Comparison of ENCODE assay signal across 1 cellular context in genomic region chr2:42607101-42607637, GRCh38.
A peak's percentile ranks its signal among the peaks of the same experiment; 100 is the strongest.
TF ChIP-seq lines count a peak whose summit lies in the region.

No MANE protein-coding gene starts in this region.

TF ChIP-seq in HepG2, 621 proteins besides CTCF, POLR2A, EP300 and RAD21 (continued from another document):
- TF ChIP-seq, protein P1, sequence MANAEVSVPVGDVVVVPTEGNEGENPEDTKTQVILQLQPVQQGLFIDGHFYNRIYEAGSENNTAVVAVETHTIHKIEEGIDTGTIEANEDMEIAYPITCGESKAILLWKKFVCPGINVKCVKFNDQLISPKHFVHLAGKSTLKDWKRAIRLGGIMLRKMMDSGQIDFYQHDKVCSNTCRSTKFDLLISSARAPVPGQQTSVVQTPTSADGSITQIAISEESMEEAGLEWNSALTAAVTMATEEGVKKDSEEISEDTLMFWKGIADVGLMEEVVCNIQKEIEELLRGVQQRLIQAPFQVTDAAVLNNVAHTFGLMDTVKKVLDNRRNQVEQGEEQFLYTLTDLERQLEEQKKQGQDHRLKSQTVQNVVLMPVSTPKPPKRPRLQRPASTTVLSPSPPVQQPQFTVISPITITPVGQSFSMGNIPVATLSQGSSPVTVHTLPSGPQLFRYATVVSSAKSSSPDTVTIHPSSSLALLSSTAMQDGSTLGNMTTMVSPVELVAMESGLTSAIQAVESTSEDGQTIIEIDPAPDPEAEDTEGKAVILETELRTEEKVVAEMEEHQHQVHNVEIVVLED (CRISPR knock-in tag; IDR thresholded peaks at IDR 0.05; ENCODE audit: borderline replicate concordance): no peak
- TF ChIP-seq ZNF709 (CRISPR knock-in tag; IDR thresholded peaks at IDR 0.05) (no peak), IRF2 (CRISPR knock-in tag; IDR thresholded peaks at IDR 0.05) (no peak), ZNF768 (CRISPR knock-in tag; IDR thresholded peaks at IDR 0.05) (no peak), TGIF2 (CRISPR knock-in tag; IDR thresholded peaks at IDR 0.05) (no peak), PRMT3 (CRISPR knock-in tag; IDR thresholded peaks at IDR 0.05; ENCODE audit: borderline replicate concordance, low read depth) (no peak), XBP1 (CRISPR knock-in tag; IDR thresholded peaks at IDR 0.05) (no peak), ZNF703 (CRISPR knock-in tag; IDR thresholded peaks at IDR 0.05; ENCODE audit: borderline replicate concordance) (no peak), ZFP36 (IDR thresholded peaks at IDR 0.05; ENCODE audit: borderline replicate concordance, low read depth, low read length, partially characterized antibody) (no peak), NONO (IDR thresholded peaks at IDR 0.05) (no peak), NONO (CRISPR knock-in tag; conservative IDR thresholded peaks at IDR 0.05) (no peak), ZBTB26 (CRISPR knock-in tag; IDR thresholded peaks at IDR 0.05; ENCODE audit: borderline replicate concordance) (no peak), KDM5B (CRISPR knock-in tag; IDR thresholded peaks at IDR 0.05; ENCODE audit: borderline replicate concordance) (no peak), RFX1 (IDR thresholded peaks at IDR 0.05) (no peak), GATA4 (IDR thresholded peaks at IDR 0.05; ENCODE audit: borderline replicate concordance, low read depth) (no peak), FOXK1 (CRISPR knock-in tag; IDR thresholded peaks at IDR 0.05; ENCODE audit: borderline replicate concordance, low read depth) (no peak), NR2F1 (CRISPR knock-in tag; IDR thresholded peaks at IDR 0.05) (no peak), ZBTB38 (CRISPR knock-in tag; IDR thresholded peaks at IDR 0.05) (peak; percentile 22; the same call in 1 of the 2 replicates), ZNF136 (CRISPR knock-in tag; IDR thresholded peaks at IDR 0.05; ENCODE audit: low read depth) (no peak), KAT8 (CRISPR knock-in tag; IDR thresholded peaks at IDR 0.05) (no peak), SOX6 (IDR thresholded peaks at IDR 0.05) (no peak), SOX6 (CRISPR knock-in tag; IDR thresholded peaks at IDR 0.05) (peak; percentile 39), ZNF839 (CRISPR knock-in tag; IDR thresholded peaks at IDR 0.05; ENCODE audit: borderline replicate concordance) (no peak), HNF1B (CRISPR knock-in tag; IDR thresholded peaks at IDR 0.05) (no peak), NFYC (CRISPR knock-in tag; IDR thresholded peaks at IDR 0.05) (no peak), ZNF10 (CRISPR knock-in tag; IDR thresholded peaks at IDR 0.05; ENCODE audit: borderline replicate concordance, low read depth) (no peak), SOX13 (IDR thresholded peaks at IDR 0.05) (no peak), SOX13 (CRISPR knock-in tag; conservative IDR thresholded peaks at IDR 0.05 in 1 of 2, IDR thresholded peaks at IDR 0.05 in 1 of 2) (peak in 1 of 2 experiments; percentile 38; a peak in 1 of 4 replicates)
- TF ChIP-seq, protein P2, sequence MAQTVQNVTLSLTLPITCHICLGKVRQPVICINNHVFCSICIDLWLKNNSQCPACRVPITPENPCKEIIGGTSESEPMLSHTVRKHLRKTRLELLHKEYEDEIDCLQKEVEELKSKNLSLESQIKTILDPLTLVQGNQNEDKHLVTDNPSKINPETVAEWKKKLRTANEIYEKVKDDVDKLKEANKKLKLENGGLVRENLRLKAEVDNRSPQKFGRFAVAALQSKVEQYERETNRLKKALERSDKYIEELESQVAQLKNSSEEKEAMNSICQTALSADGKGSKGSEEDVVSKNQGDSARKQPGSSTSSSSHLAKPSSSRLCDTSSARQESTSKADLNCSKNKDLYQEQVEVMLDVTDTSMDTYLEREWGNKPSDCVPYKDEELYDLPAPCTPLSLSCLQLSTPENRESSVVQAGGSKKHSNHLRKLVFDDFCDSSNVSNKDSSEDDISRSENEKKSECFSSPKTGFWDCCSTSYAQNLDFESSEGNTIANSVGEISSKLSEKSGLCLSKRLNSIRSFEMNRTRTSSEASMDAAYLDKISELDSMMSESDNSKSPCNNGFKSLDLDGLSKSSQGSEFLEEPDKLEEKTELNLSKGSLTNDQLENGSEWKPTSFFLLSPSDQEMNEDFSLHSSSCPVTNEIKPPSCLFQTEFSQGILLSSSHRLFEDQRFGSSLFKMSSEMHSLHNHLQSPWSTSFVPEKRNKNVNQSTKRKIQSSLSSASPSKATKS (CRISPR knock-in tag; IDR thresholded peaks at IDR 0.05): no peak
- TF ChIP-seq, protein P3, sequence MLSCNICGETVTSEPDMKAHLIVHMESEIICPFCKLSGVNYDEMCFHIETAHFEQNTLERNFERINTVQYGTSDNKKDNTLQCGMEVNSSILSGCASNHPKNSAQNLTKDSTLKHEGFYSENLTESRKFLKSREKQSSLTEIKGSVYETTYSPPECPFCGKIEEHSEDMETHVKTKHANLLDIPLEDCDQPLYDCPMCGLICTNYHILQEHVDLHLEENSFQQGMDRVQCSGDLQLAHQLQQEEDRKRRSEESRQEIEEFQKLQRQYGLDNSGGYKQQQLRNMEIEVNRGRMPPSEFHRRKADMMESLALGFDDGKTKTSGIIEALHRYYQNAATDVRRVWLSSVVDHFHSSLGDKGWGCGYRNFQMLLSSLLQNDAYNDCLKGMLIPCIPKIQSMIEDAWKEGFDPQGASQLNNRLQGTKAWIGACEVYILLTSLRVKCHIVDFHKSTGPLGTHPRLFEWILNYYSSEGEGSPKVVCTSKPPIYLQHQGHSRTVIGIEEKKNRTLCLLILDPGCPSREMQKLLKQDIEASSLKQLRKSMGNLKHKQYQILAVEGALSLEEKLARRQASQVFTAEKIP (CRISPR knock-in tag; IDR thresholded peaks at IDR 0.05; ENCODE audit: borderline replicate concordance): no peak
